Comparison of ENCODE assay signal across 12 cellular contexts in genomic region chr9:76049341-76049740, GRCh38.
"Had no signal": no experiment of that assay in that cellular context is flagged by ENCODE, and none has a peak within 500 bp of the region (broad histone marks: within the 10 kb centered on the region; RNA-seq: fewer than 3 reads in every experiment).

No MANE protein-coding gene starts in this region.

- ATAC-seq: natural killer cell had no signal

- H3K9me3 ChIP-seq: esophagus muscularis mucosa, thoracic aorta, uterus had no signal

- DNase-seq: activated CD4-positive, alpha-beta memory T cell treated with anti-CD3 and anti-CD28 coated beads, Interleukin-2, amount 10 ng/mL, durations not matched to agents 7 days and 5 days; activated CD4-positive, alpha-beta T cell treated with anti-CD3 and anti-CD28 coated beads for 1 hour; activated gamma-delta T cell treated with Interleukin-2 at 50 U/mL for 16 hours; activated naive CD8-positive, alpha-beta T cell treated with anti-CD3 and anti-CD28 coated beads for 36 hours; activated T-cell treated with anti-CD3 and anti-CD28 coated beads, Interleukin-2, amount 50 U/mL, for 48 hours; immature natural killer cell; natural killer cell; occipital lobe; stimulated activated CD4-positive, alpha-beta T cell treated with anti-CD3 and anti-CD28 coated beads, Interleukin-4, amount 100 ng/mL, for 1 hour; uterus had no signal

- H3K27ac ChIP-seq: esophagus muscularis mucosa, thoracic aorta, uterus had no signal

- H3K27me3 ChIP-seq: esophagus muscularis mucosa, uterus had no signal

- H3K36me3 ChIP-seq: esophagus muscularis mucosa, thoracic aorta, uterus had no signal

- H3K4me1 ChIP-seq: esophagus muscularis mucosa, uterus had no signal

- H3K4me3 ChIP-seq: esophagus muscularis mucosa, thoracic aorta, uterus had no signal
